Comparison of ENCODE assay signal across 12 cellular contexts in the genomic region with DNA sequence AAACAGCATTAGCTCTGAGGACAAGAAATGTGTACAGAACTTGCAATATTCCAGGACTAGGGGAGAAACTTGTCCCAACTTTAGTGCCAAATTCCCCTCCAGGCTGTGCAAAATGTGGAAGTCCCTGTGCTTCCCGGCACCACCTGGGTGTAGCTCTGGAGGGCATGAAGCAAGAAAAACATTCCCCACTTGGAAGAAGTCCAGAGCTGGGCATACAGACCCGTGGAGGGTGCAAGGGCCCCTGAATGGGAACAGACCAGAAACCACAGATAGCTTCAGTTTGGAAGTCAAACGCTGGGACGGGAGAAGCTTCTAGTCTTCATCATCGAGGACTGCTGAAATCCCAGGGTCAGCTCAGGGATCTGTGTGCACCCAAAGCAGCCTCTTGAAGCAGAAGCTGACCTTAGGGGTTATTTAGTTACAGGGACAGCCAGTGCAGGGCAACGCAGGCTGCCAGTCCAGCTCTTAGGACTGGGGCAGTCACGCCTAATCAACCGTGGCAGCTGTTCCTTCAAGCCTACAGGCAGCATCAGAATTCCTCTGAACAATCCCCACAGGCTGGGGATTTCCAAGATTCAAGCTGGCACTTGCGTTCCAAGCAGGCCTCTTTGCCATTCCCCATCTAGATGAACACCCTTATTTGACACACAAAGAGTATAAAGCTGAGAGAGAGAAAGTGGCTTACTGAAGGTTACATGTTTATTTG.
DNase-seq lines count a peak whose midpoint lies in the region; ATAC-seq and TF ChIP-seq lines count a peak whose summit lies in the region.
"Had no signal": no experiment of that assay in that cellular context is flagged by ENCODE, and none has a peak within 500 bp of the region (broad histone marks: within the 10 kb centered on the region; RNA-seq: fewer than 3 reads in every experiment).

No MANE protein-coding gene starts in this region.

- POLR2A ChIA-PET in RWPE1 (lab: Yijun Ruan, JAX; ENCODE audit: low non-redundant PET): no interaction called here

- H3K36me3 Mint-ChIP-seq in nephron progenitor cell (ENCODE audit: low read depth): peaks cover 25% of the 10 kb centered on the region

- peak; percentile 73 for ATAC-seq in esophagus mucosa
- ATAC-seq in HG02759 (IDR thresholded peaks at IDR 0.05; ENCODE audit: unreplicated experiment): no peak
- ATAC-seq in GM21390 (IDR thresholded peaks at IDR 0.05; ENCODE audit: unreplicated experiment): no peak
- ATAC-seq in GM19452 (IDR thresholded peaks at IDR 0.05; ENCODE audit: unreplicated experiment): no peak

- H3K27me3 Mint-ChIP-seq in nephron progenitor cell (ENCODE audit: low read depth, poor library complexity): no peaks in the 10 kb centered on the region

- DNase-seq in Caki2 (ENCODE audit: low read depth): peak; percentile 64
- peak; percentile 54 for DNase-seq in RWPE1 (ENCODE audit: low spot score)
- peak; percentile 61 for DNase-seq in nephron progenitor cell
- DNase-seq in NCI-H187 (lab: John Stamatoyannopoulos, UW): no peak
- DNase-seq: islet precursor cell, NCI-H2107, RPMI8226 had no signal

- H3K4me3 Mint-ChIP-seq in nephron progenitor cell: peak overlapping the region; percentile 70

- H3K9me3 Mint-ChIP-seq in nephron progenitor cell: no peaks in the 10 kb centered on the region

- H3K27ac ChIP-seq in RWPE1: peak overlapping the region; percentile 93
- H3K27ac ChIP-seq: KMS-11 had no signal

- in situ Hi-C loops in Caki2 (cut with HindIII; ENCODE audit: low pct_unique_long_range_greater_than_20kb, low sequenced_read_pairs): no loop called here

- CTCF ChIA-PET in RWPE1 (lab: Yijun Ruan, JAX): interaction anchor here (0.6 to 0.7 kb wide), 2 partner anchors 31 to 106 kb away, joined by 3 to 4 read pairs; no protein-coding TSS in a partner anchor

- TF ChIP-seq CTCF in RWPE1 (conservative IDR thresholded peaks at IDR 0.05; ENCODE audit: low read depth): no peak
- no peak for TF ChIP-seq CTCF in nephron progenitor cell (IDR thresholded peaks at IDR 0.05)

- H3K4me1 Mint-ChIP-seq in nephron progenitor cell: peaks cover 49% of the 10 kb centered on the region

- peak overlapping the region; percentile 86 for H3K27ac Mint-ChIP-seq in nephron progenitor cell

Comparison
In these comparisons a context has a peak if more than half of its experiments do, and no peak if none do; other contexts are left out.
1. DNase-seq: peak in Caki2 (single experiment), RWPE1 (single experiment) and nephron progenitor cell (single experiment); none in NCI-H187 (0 of 2).